20 cellular contexts compared by ENCODE assay signal in the genomic region with DNA sequence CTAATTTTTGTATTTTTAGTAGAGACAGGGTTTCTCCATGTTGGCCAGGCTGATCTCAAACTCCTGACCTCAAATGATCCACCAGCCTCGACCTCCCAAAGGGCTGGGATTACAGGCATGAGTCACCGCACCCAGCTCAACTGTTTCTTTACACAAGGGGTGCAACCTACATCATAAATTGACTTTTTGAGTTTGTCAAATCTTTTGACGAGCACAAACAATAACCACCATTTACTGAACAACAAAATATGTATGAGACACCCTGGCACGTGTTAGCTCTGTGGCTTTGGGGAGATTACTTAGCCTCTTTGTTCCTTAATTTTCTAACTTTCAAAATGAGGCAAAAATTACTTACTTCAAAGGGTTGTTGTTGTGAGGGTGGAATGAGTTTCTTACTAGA. TPM values are rescaled to one million over a fixed set of nuclear protein-coding genes. Genes with fewer than 3 reads are reported as not detected.
A peak's percentile ranks its signal among the peaks of the same experiment; 100 is the strongest.
DNase-seq lines count a peak whose midpoint lies in the region; ATAC-seq, FAIRE-seq and TF ChIP-seq lines count a peak whose summit lies in the region.
"Had no signal": no experiment of that assay in that cellular context is flagged by ENCODE, and none has a peak within 500 bp of the region (broad histone marks: within the 10 kb centered on the region; RNA-seq: fewer than 3 reads in every experiment).

No MANE protein-coding gene starts in this region.

- TF ChIP-seq EP300 in HepG2 (IDR thresholded peaks at IDR 0.05; ENCODE audit: low read depth in 2 of 2, low read length in 2 of 2) (no peak), HepG2 (CRISPR knock-in tag; IDR thresholded peaks at IDR 0.05; ENCODE audit: borderline replicate concordance) (no peak)

- H2AFZ ChIP-seq in HepG2 (ENCODE audit: low read length), result no peak overlapping the region

- no peaks in the 10 kb centered on the region for H4K20me1 ChIP-seq in HepG2 (ENCODE audit: insufficient read depth, low read length)
- H4K20me1 ChIP-seq: BLaER1 treated with 17β-estradiol and CSF1 and Interleukin-3, amounts not matched to agents 10 nM and 100 nM had no signal

- TF ChIP-seq POLR2A in HepG2 (IDR thresholded peaks at IDR 0.05; ENCODE audit: insufficient read depth in 1 of 2, low read depth in 2 of 2, low read length in 2 of 2) (no peak), right lobe of liver (IDR thresholded peaks at IDR 0.05) (no peak), breast epithelium (IDR thresholded peaks at IDR 0.05) (no peak)

- no peak overlapping the region for H3K9ac ChIP-seq in HepG2 (ENCODE audit: insufficient read depth, low read depth, low read length)
- H3K9ac ChIP-seq: BLaER1 treated with 17β-estradiol and CSF1 and Interleukin-3, amounts not matched to agents 10 nM and 100 nM had no signal

- TF ChIP-seq CTCF in HepG2 (CRISPR knock-in tag; IDR thresholded peaks at IDR 0.05) (no peak), right lobe of liver (IDR thresholded peaks at IDR 0.05) (no peak), mucosa of descending colon (IDR thresholded peaks at IDR 0.05) (no peak), breast epithelium (IDR thresholded peaks at IDR 0.05) (no peak), psoas muscle (IDR thresholded peaks at IDR 0.05) (no peak)

- H3K9me3 ChIP-seq in HepG2 (ENCODE audit: low read length), result no peaks in the 10 kb centered on the region
- no peaks in the 10 kb centered on the region for H3K9me3 ChIP-seq in right lobe of liver
- H3K9me3 ChIP-seq in SJCRH30 (replicated peaks), result no peaks in the 10 kb centered on the region
- no peaks in the 10 kb centered on the region for H3K9me3 ChIP-seq in mucosa of descending colon
- H3K9me3 ChIP-seq in breast epithelium, result no peaks in the 10 kb centered on the region
- no peaks in the 10 kb centered on the region for H3K9me3 ChIP-seq in psoas muscle
- H3K9me3 ChIP-seq: BLaER1 treated with 17β-estradiol and CSF1 and Interleukin-3, amounts not matched to agents 10 nM and 100 nM had no signal

- H3K4me2 ChIP-seq in HepG2 (ENCODE audit: low read depth, low read length), result no peak overlapping the region

- no peak overlapping the region for H3K4me3 ChIP-seq in HepG2 (replicated peaks in 1 of 3; ENCODE audit: insufficient read depth in 1 of 3, low read depth in 2 of 3, low read length in 3 of 3)
- H3K4me3 ChIP-seq in right lobe of liver, result no peak overlapping the region
- H3K4me3 ChIP-seq in SJCRH30, result no peak overlapping the region
- no peak overlapping the region for H3K4me3 ChIP-seq in mucosa of descending colon
- H3K4me3 ChIP-seq in breast epithelium, result no peak overlapping the region
- no peak overlapping the region for H3K4me3 ChIP-seq in psoas muscle
- H3K4me3 ChIP-seq: BLaER1 treated with 17β-estradiol and CSF1 and Interleukin-3, amounts not matched to agents 10 nM and 100 nM had no signal

- H3K27me3 ChIP-seq in HepG2 (ENCODE audit: control insufficient read depth in 1 of 2, insufficient read depth in 2 of 2, low read length in 2 of 2) (no peaks in the 10 kb centered on the region), right lobe of liver (no peaks in the 10 kb centered on the region), SJCRH30 (no peaks in the 10 kb centered on the region), breast epithelium (no peaks in the 10 kb centered on the region), psoas muscle (ENCODE audit: insufficient read depth in 3 of 3, low read length in 2 of 3) (no peaks in the 10 kb centered on the region)
- H3K27me3 ChIP-seq: BLaER1 treated with 17β-estradiol and CSF1 and Interleukin-3, amounts not matched to agents 10 nM and 100 nM had no signal

- WGBS in HepG2 (ENCODE audit: low lambda C conversion rate), result 1% methylated on average over 4 of the region's 4 CpGs
- 50% methylated on average over 4 of the region's 4 CpGs for WGBS in right lobe of liver (ENCODE audit: insufficient coverage, low coverage, low lambda C conversion rate, missing lambda C conversion rate)
- WGBS in psoas muscle, 3 donors, result 38 to 55% (median 39%) methylated on average over 4 of the region's 4 CpGs

- ATAC-seq in HepG2, result no peak
- no peak for ATAC-seq in right lobe of liver
- peak; percentile 72 for ATAC-seq in mucosa of descending colon
- ATAC-seq in psoas muscle, result no peak
- ATAC-seq: Panc1 had no signal

- DNase-seq in HepG2 (ENCODE audit: low spot score), result no peak
- DNase-seq in right lobe of liver, result no peak
- DNase-seq in SJCRH30, result peak in 1 of 2 experiments; percentile 33
- peak in 1 of 3 donors; percentile 16 for DNase-seq in mucosa of descending colon
- DNase-seq in NCI-H774 (lab: John Stamatoyannopoulos, UW), result no peak
- no peak for DNase-seq in breast epithelium (ENCODE audit: low spot score in 2 of 2)
- no peak for DNase-seq in NCI-H146 (lab: John Stamatoyannopoulos, UW)
- DNase-seq in psoas muscle, result no peak
- DNase-seq: 8988T, DMS153, HFFc6, MM.1S, NCI-H1105, NCI-H187 treated with DMSO at 0.1 percent for 48 hours, NCI-H2171, NCI-H446, Right ventricle myocardium superior had no signal

- no peaks in the 10 kb centered on the region for H3K36me3 ChIP-seq in HepG2 (replicated peaks in 1 of 2; ENCODE audit: control insufficient read depth in 1 of 2, insufficient read depth in 2 of 2, low read length in 2 of 2)
- no peaks in the 10 kb centered on the region for H3K36me3 ChIP-seq in right lobe of liver
- no peaks in the 10 kb centered on the region for H3K36me3 ChIP-seq in SJCRH30
- no peaks in the 10 kb centered on the region for H3K36me3 ChIP-seq in mucosa of descending colon (ENCODE audit: low read depth)
- H3K36me3 ChIP-seq in breast epithelium, result no peaks in the 10 kb centered on the region
- no peaks in the 10 kb centered on the region for H3K36me3 ChIP-seq in psoas muscle (ENCODE audit: insufficient read depth in 1 of 2, low read depth in 1 of 2)
- H3K36me3 ChIP-seq: BLaER1 treated with 17β-estradiol and CSF1 and Interleukin-3, amounts not matched to agents 10 nM and 100 nM had no signal

- H3K4me1 ChIP-seq in HepG2 (ENCODE audit: insufficient read depth, low read length) (no peaks in the 10 kb centered on the region), right lobe of liver (no peaks in the 10 kb centered on the region), SJCRH30 (peaks cover 32% of the 10 kb centered on the region), mucosa of descending colon (ENCODE audit: low read depth) (no peaks in the 10 kb centered on the region), breast epithelium (no peaks in the 10 kb centered on the region), psoas muscle (no peaks in the 10 kb centered on the region)

- POLR2A ChIA-PET in HepG2 (lab: Yijun Ruan, JAX), result no interaction called here

- H3K27ac ChIP-seq in HepG2 (ENCODE audit: extremely low read length, insufficient read depth, low read length) (no peak overlapping the region), right lobe of liver (no peak overlapping the region), SJCRH30 (peak overlapping the region; percentile 96), breast epithelium (no peak overlapping the region), psoas muscle (no peak overlapping the region)
- H3K27ac ChIP-seq: BLaER1 treated with 17β-estradiol and CSF1 and Interleukin-3, amounts not matched to agents 10 nM and 100 nM had no signal

- FAIRE-seq in HepG2 (lab: Jason Lieb, UNC), result no peak

- intact Hi-C loops in HepG2 (cut with micrococcal nuclease; ENCODE audit: unreplicated experiment), result no loop called here
- intact Hi-C loops in right lobe of liver (cut with DNase I), result no loop called here
- intact Hi-C loops in mucosa of descending colon (cut with DNase I, micrococcal nuclease), result no loop called here
- intact Hi-C loops in breast epithelium (cut with DNase I; ENCODE audit: low total_unique reads), result no loop called here
- intact Hi-C loops in psoas muscle (cut with DNase I), result no loop called here

- CTCF ChIA-PET in HepG2 (lab: Yijun Ruan, JAX; ENCODE audit: low intra/inter-chr PET ratio, low total read pairs), result no interaction called here

- no TSS peak for BruUV-seq in HepG2 (replicated peaks; lab: Mats Ljungman, UMichigan)

- H3K79me2 ChIP-seq in HepG2 (ENCODE audit: insufficient read depth, low read length), result no peaks in the 10 kb centered on the region

- TF ChIP-seq RAD21 in HepG2 (CRISPR knock-in tag; IDR thresholded peaks at IDR 0.05), result no peak

- in situ Hi-C loops in HepG2 (cut with HindIII; ENCODE audit: extremely low pct_ligation_motif_present, low pct_unique_long_range_greater_than_20kb), result no loop called here

TF ChIP-seq in HepG2, 621 proteins besides CTCF, POLR2A, EP300 and RAD21 (continues in another document):
- peak; percentile 28; the same call in 1 of the 2 replicates for TF ChIP-seq FOSL2 (CRISPR knock-in tag; IDR thresholded peaks at IDR 0.05)

RNA-seq across cellular contexts. Expression of a gene that starts 23.5 kb away (rescaled TPM):
- not detected in 2 replicates for total RNA-seq in HepG2 (2016; rRNA removed; fragmentation: Illumina TruSeq; extraction: Trizol)
- total RNA-seq in HepG2 (2016; cell fraction: cytosol; rRNA removed; fragmentation: Illumina TruSeq; extraction: Trizol; ENCODE audit: low read depth), result not detected in 2 replicates
- total RNA-seq in HepG2 (2016; cell fraction: insoluble cytoplasmic fraction; rRNA removed; fragmentation: Illumina TruSeq; extraction: Trizol), result not detected in 2 replicates
- not detected in 2 replicates for total RNA-seq in HepG2 (2016; cell fraction: membrane; rRNA removed; fragmentation: Illumina TruSeq; extraction: Trizol)
- not detected in 2 replicates for total RNA-seq in HepG2 (2016; cell fraction: nucleus; rRNA removed; fragmentation: Illumina TruSeq; extraction: Trizol)
- not detected in 2 replicates for polyA plus RNA-seq in HepG2 (2011; rRNA removed)
- 0.04 TPM in 1 of 2 replicates, not detected in the other for polyA plus RNA-seq in HepG2 (2011; cell fraction: cytosol; rRNA removed)
- polyA plus RNA-seq in HepG2 (2011; cell fraction: nucleus; rRNA removed), result not detected in 2 replicates
- not detected in 2 replicates for polyA plus RNA-seq in HepG2 (2012)
- polyA plus RNA-seq in HepG2 (2016; cell fraction: cytosol; fragmentation: Illumina TruSeq; extraction: Trizol; ENCODE audit: low read depth), result not detected in 2 replicates
- not detected in 2 replicates for polyA plus RNA-seq in HepG2 (2016; cell fraction: insoluble cytoplasmic fraction; fragmentation: Illumina TruSeq; extraction: Trizol; ENCODE audit: low read depth)
- polyA plus RNA-seq in HepG2 (2016; cell fraction: membrane; fragmentation: Illumina TruSeq; extraction: Trizol; ENCODE audit: low read depth), result not detected in 2 replicates
- not detected in 2 replicates for polyA plus RNA-seq in HepG2 (2016; cell fraction: nucleus; fragmentation: Illumina TruSeq; extraction: Trizol; ENCODE audit: insufficient read depth, low read depth)
- 0.42 TPM in 1 of 2 replicates, not detected in the other for polyA minus RNA-seq in HepG2 (2011; rRNA and poly(A)+ RNA removed; ENCODE audit: low replicate concordance)
- polyA minus RNA-seq in HepG2 (2011; cell fraction: cytosol; rRNA and poly(A)+ RNA removed), result not detected in 2 replicates
- not detected in 2 replicates for polyA minus RNA-seq in HepG2 (2011; cell fraction: nucleus; rRNA and poly(A)+ RNA removed)
- under 1 TPM; 0.39 to 0.98 (median 0.79) TPM for total RNA-seq in right lobe of liver
- total RNA-seq in SJCRH30 (2014; rRNA removed; shearing (Covaris generic)), result not detected in 2 replicates
- under 1 TPM in 2 of 3 donors, not detected in 1; 0.19 to 0.35 TPM for total RNA-seq in mucosa of descending colon
- 1 to 10 TPM in 2 of 3 donors, not detected in 1; 6.9 to 7.0 TPM for total RNA-seq in breast epithelium
- total RNA-seq in psoas muscle, result under 1 TPM; 0.16 to 0.44 (median 0.20) TPM
- polyA plus RNA-seq in psoas muscle, result under 1 TPM; under 0.01 to 0.18 (median 0.06) TPM
- total RNA-seq: H4, HFFc6 had no signal
